ENCODE assay signal across 18 cellular contexts in genomic region chr10:128817636-128818035, GRCh38.
DNase-seq lines count a peak whose midpoint lies in the region; ATAC-seq and TF ChIP-seq lines count a peak whose summit lies in the region.
"Had no signal": no experiment of that assay in that cellular context is flagged by ENCODE, and none has a peak within 500 bp of the region (broad histone marks: within the 10 kb centered on the region; RNA-seq: fewer than 3 reads in every experiment).

No MANE protein-coding gene starts in this region.

- H3K4me3 ChIP-seq in right atrium auricular region, result no peak overlapping the region
- no peak overlapping the region for H3K4me3 ChIP-seq in heart right ventricle
- H3K4me3 ChIP-seq in adrenal gland, result no peak overlapping the region
- H3K4me3 ChIP-seq: A549; BLaER1 treated with 17β-estradiol and CSF1 and Interleukin-3, amounts not matched to agents 10 nM and 100 nM had no signal

- peak; percentile 50 for DNase-seq in right atrium auricular region (ENCODE audit: low spot score)
- no peak for DNase-seq in heart right ventricle
- peak; percentile 33 for DNase-seq in islet precursor cell
- DNase-seq in left lobe of liver (ENCODE audit: low spot score), result peak; percentile 12
- no peak for DNase-seq in middle frontal gyrus (ENCODE audit: extremely low spot score, low spot score)
- DNase-seq in NCI-H82 treated with DMSO at 0.1 percent for 48 hours (lab: John Stamatoyannopoulos, UW; ENCODE audit: unreplicated experiment), result no peak
- DNase-seq in adrenal gland, result no peak
- DNase-seq: AML-193; Caco-2; Calu3; CD4-positive, alpha-beta T cell; CD8-positive, alpha-beta T cell; DMS79 treated with DMSO at 0.1 percent for 48 hours; GF-D8 had no signal

- 92 to 94% methylated on average over 2 of the region's 2 CpGs for WGBS in heart right ventricle, 2 donors
- WGBS in adrenal gland, 4 donors, result 72 to 90% (median 85%) methylated on average over 2 of the region's 2 CpGs

- H3K27ac ChIP-seq in right atrium auricular region, result no peak overlapping the region
- no peak overlapping the region for H3K27ac ChIP-seq in heart right ventricle
- no peak overlapping the region for H3K27ac ChIP-seq in adrenal gland
- H3K27ac ChIP-seq: 22Rv1; A549; BLaER1 treated with 17β-estradiol and CSF1 and Interleukin-3, amounts not matched to agents 10 nM and 100 nM; C4-2B had no signal

- TF ChIP-seq POLR2A in adrenal gland (IDR thresholded peaks at IDR 0.05), result no peak

- TF ChIP-seq CTCF in right atrium auricular region (IDR thresholded peaks at IDR 0.05) (no peak), heart right ventricle (IDR thresholded peaks at IDR 0.05) (no peak), adrenal gland (IDR thresholded peaks at IDR 0.05) (no peak)

- H3K4me1 ChIP-seq in right atrium auricular region, result no peaks in the 10 kb centered on the region
- H3K4me1 ChIP-seq in heart right ventricle, result no peaks in the 10 kb centered on the region
- no peaks in the 10 kb centered on the region for H3K4me1 ChIP-seq in adrenal gland (replicated peaks in 1 of 2)
- H3K4me1 ChIP-seq: A549; BLaER1 treated with 17β-estradiol and CSF1 and Interleukin-3, amounts not matched to agents 10 nM and 100 nM; Caco-2 had no signal

- H3K36me3 ChIP-seq in right atrium auricular region (no peaks in the 10 kb centered on the region), heart right ventricle (no peaks in the 10 kb centered on the region), adrenal gland (replicated peaks in 1 of 2) (no peaks in the 10 kb centered on the region)
- H3K36me3 ChIP-seq: BLaER1 treated with 17β-estradiol and CSF1 and Interleukin-3, amounts not matched to agents 10 nM and 100 nM had no signal

- ATAC-seq in heart right ventricle (no peak), left lobe of liver (no peak)
- ATAC-seq: A549; CD8-positive, alpha-beta T cell had no signal

- intact Hi-C loops in heart right ventricle (cut with DNase I) (no loop called here), adrenal gland (cut with DNase I) (no loop called here)

- H3K9me3 ChIP-seq in right atrium auricular region (no peaks in the 10 kb centered on the region), heart right ventricle (no peaks in the 10 kb centered on the region), adrenal gland (replicated peaks in 1 of 3) (no peaks in the 10 kb centered on the region)
- H3K9me3 ChIP-seq: A549; BLaER1 treated with 17β-estradiol and CSF1 and Interleukin-3, amounts not matched to agents 10 nM and 100 nM; Caco-2 had no signal

- no peaks in the 10 kb centered on the region for H3K27me3 ChIP-seq in right atrium auricular region
- H3K27me3 ChIP-seq in heart right ventricle, result peaks cover 0 to 3% (median 0%) of the 10 kb centered on the region in 7 donors
- no peaks in the 10 kb centered on the region for H3K27me3 ChIP-seq in adrenal gland
- H3K27me3 ChIP-seq: BLaER1 treated with 17β-estradiol and CSF1 and Interleukin-3, amounts not matched to agents 10 nM and 100 nM had no signal

Comparison
In these comparisons a context has a peak if more than half of its experiments do, and no peak if none do; other contexts are left out.
1. DNase-seq: peak in right atrium auricular region (single experiment), islet precursor cell (single experiment) and left lobe of liver (single experiment); none in heart right ventricle (0 of 2), middle frontal gyrus (single experiment), NCI-H82 treated with DMSO at 0.1 percent for 48 hours (single experiment) and adrenal gland (0 of 7).